ENCODE assay signal across 1 cellular context in genomic region chr2:112818094-112818902, GRCh38.
TF ChIP-seq lines count a peak whose summit lies in the region.

No MANE protein-coding gene starts in this region.

TF ChIP-seq in HepG2, 621 proteins besides CTCF, POLR2A, EP300 and RAD21 (continued from another document and continues in another):
- TF ChIP-seq ZNF224 (CRISPR knock-in tag; IDR thresholded peaks at IDR 0.05) (no peak), JUNB (CRISPR knock-in tag; IDR thresholded peaks at IDR 0.05; ENCODE audit: borderline replicate concordance) (no peak; the same call in 1 of the 2 replicates), HOXA5 (CRISPR knock-in tag; IDR thresholded peaks at IDR 0.05) (peak; percentile 100), ZFP1 (CRISPR knock-in tag; IDR thresholded peaks at IDR 0.05) (peak; percentile 88), ZFAT (CRISPR knock-in tag; conservative IDR thresholded peaks at IDR 0.05) (no peak), GZF1 (CRISPR knock-in tag; IDR thresholded peaks at IDR 0.05) (no peak), RERE (CRISPR knock-in tag; IDR thresholded peaks at IDR 0.05; ENCODE audit: low read depth) (peak; percentile 99), E2F2 (CRISPR knock-in tag; IDR thresholded peaks at IDR 0.05; ENCODE audit: borderline replicate concordance) (no peak), AGO1 (IDR thresholded peaks at IDR 0.05; ENCODE audit: low read depth, low read length, poor library complexity, severe bottlenecking) (no peak), SRY (CRISPR knock-in tag; IDR thresholded peaks at IDR 0.05) (no peak), YEATS2 (CRISPR knock-in tag; IDR thresholded peaks at IDR 0.05; ENCODE audit: borderline replicate concordance) (peak; percentile 76; the same call in 1 of the 2 replicates), KLF11 (CRISPR knock-in tag; IDR thresholded peaks at IDR 0.05) (0 out of 2 replicates have a peak, but pooled peaks have one; percentile 83), ZNF503 (CRISPR knock-in tag; IDR thresholded peaks at IDR 0.05) (peak; percentile 99), ZNF691 (CRISPR knock-in tag; IDR thresholded peaks at IDR 0.05; ENCODE audit: borderline replicate concordance, low read depth) (no peak; the same call in 1 of the 2 replicates), TERF1 (CRISPR knock-in tag; IDR thresholded peaks at IDR 0.05) (no peak), ZNF883 (CRISPR knock-in tag; IDR thresholded peaks at IDR 0.05; ENCODE audit: not compliant biosample characterization) (no peak), REST (IDR thresholded peaks at IDR 0.05; ENCODE audit: borderline replicate concordance in 1 of 2, low read depth in 1 of 2, low read length in 2 of 2) (peak in 1 of 2 experiments; percentile 57; a peak in 1 of 4 replicates), YEATS4 (CRISPR knock-in tag; IDR thresholded peaks at IDR 0.05; ENCODE audit: borderline replicate concordance) (no peak), ZHX1 (CRISPR knock-in tag; IDR thresholded peaks at IDR 0.05; ENCODE audit: low read depth) (no peak; the same call in 1 of the 2 replicates), MAFF (IDR thresholded peaks at IDR 0.05; ENCODE audit: low read depth, low read length) (peak; percentile 76), TOE1 (CRISPR knock-in tag; IDR thresholded peaks at IDR 0.05) (no peak; the same call in 1 of the 2 replicates), ZNF773 (CRISPR knock-in tag; IDR thresholded peaks at IDR 0.05; ENCODE audit: borderline replicate concordance) (no peak), SALL2 (CRISPR knock-in tag; IDR thresholded peaks at IDR 0.05) (no peak), HMG20A (CRISPR knock-in tag; IDR thresholded peaks at IDR 0.05; ENCODE audit: borderline replicate concordance) (peak; percentile 100), TBX2 (CRISPR knock-in tag; IDR thresholded peaks at IDR 0.05; ENCODE audit: borderline replicate concordance) (peak; percentile 100), ZNF570 (CRISPR knock-in tag; IDR thresholded peaks at IDR 0.05; ENCODE audit: borderline replicate concordance) (no peak), SP1 (IDR thresholded peaks at IDR 0.05) (no peak), SP1 (CRISPR knock-in tag; IDR thresholded peaks at IDR 0.05) (no peak), AKNA (CRISPR knock-in tag; IDR thresholded peaks at IDR 0.05; ENCODE audit: borderline replicate concordance) (peak; percentile 60; the same call in 1 of the 2 replicates), BRD4 (CRISPR knock-in tag; IDR thresholded peaks at IDR 0.05) (no peak), PLSCR1 (CRISPR knock-in tag; IDR thresholded peaks at IDR 0.05; ENCODE audit: borderline replicate concordance) (no peak; the same call in 1 of the 2 replicates), ZNF557 (CRISPR knock-in tag; IDR thresholded peaks at IDR 0.05) (peak; percentile 56; the same call in 1 of the 2 replicates), ZNF331 (CRISPR knock-in tag; IDR thresholded peaks at IDR 0.05) (peak; percentile 94), EZH2 (conservative IDR thresholded peaks at IDR 0.05; ENCODE audit: low read depth, low read length) (no peak)
